In the genomic region with DNA sequence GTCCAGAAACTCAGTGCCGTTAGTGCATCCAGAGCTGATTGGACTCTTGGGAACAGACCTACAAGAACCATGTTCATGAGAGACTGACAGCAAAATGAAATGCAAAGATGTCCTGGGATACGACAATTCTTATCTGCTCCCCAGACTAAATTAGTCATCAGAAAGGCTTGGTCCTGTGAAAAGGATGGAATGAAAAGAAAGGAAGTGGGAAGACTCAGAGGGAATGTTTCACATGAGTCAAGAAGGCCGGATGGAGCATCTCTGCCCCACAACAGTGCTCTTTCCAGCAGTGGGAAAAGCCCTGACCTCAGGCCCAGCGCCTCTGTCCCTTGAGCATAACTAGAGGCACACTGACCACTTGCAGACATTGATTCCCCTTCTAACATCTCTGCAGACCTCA, we compare ENCODE assay signal across 2 cellular contexts.
A peak's percentile ranks its signal among the peaks of the same experiment; 100 is the strongest.
TF ChIP-seq lines count a peak whose summit lies in the region.

No MANE protein-coding gene starts in this region.

TF ChIP-seq in A549, 52 proteins besides CTCF, POLR2A, EP300 and RAD21:
- TF ChIP-seq RCOR1 (IDR thresholded peaks at IDR 0.05; ENCODE audit: low read depth, low read length) (no peak), NPAS2 (CRISPR knock-in tag; IDR thresholded peaks at IDR 0.05; ENCODE audit: borderline replicate concordance) (no peak), NFE2L2 (conservative IDR thresholded peaks at IDR 0.05; ENCODE audit: low read length) (no peak), FOSB (CRISPR knock-in tag; IDR thresholded peaks at IDR 0.05) (no peak), JUNB (IDR thresholded peaks at IDR 0.05) (no peak), FOSL2 (IDR thresholded peaks at IDR 0.05) (no peak), FOSL2 (CRISPR knock-in tag; IDR thresholded peaks at IDR 0.05) (peak; percentile 45), MAFK (IDR thresholded peaks at IDR 0.05; ENCODE audit: partially characterized antibody) (no peak)
- TF ChIP-seq, protein P1, sequence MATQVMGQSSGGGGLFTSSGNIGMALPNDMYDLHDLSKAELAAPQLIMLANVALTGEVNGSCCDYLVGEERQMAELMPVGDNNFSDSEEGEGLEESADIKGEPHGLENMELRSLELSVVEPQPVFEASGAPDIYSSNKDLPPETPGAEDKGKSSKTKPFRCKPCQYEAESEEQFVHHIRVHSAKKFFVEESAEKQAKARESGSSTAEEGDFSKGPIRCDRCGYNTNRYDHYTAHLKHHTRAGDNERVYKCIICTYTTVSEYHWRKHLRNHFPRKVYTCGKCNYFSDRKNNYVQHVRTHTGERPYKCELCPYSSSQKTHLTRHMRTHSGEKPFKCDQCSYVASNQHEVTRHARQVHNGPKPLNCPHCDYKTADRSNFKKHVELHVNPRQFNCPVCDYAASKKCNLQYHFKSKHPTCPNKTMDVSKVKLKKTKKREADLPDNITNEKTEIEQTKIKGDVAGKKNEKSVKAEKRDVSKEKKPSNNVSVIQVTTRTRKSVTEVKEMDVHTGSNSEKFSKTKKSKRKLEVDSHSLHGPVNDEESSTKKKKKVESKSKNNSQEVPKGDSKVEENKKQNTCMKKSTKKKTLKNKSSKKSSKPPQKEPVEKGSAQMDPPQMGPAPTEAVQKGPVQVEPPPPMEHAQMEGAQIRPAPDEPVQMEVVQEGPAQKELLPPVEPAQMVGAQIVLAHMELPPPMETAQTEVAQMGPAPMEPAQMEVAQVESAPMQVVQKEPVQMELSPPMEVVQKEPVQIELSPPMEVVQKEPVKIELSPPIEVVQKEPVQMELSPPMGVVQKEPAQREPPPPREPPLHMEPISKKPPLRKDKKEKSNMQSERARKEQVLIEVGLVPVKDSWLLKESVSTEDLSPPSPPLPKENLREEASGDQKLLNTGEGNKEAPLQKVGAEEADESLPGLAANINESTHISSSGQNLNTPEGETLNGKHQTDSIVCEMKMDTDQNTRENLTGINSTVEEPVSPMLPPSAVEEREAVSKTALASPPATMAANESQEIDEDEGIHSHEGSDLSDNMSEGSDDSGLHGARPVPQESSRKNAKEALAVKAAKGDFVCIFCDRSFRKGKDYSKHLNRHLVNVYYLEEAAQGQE (IDR thresholded peaks at IDR 0.05): no peak
TF ChIP-seq in A549: peak in this region for 1.

TF ChIP-seq in IMR-90, 13 proteins besides CTCF, POLR2A, EP300 and RAD21:
- TF ChIP-seq CHD1 (IDR thresholded peaks at IDR 0.05; ENCODE audit: low read depth, low read length): no peak
- TF ChIP-seq FOS (IDR thresholded peaks at IDR 0.05; ENCODE audit: low read depth, low read length): peak; percentile 32; the same call in 1 of the 2 replicates
